Comparison of ENCODE assay signal across 7 cellular contexts in genomic region chr6:21593927-21594421, GRCh38. TPM values are rescaled to one million over a fixed set of nuclear protein-coding genes. Genes with fewer than 3 reads are reported as not detected.
DNase-seq lines count a peak whose midpoint lies in the region; ATAC-seq lines count a peak whose summit lies in the region.

No MANE protein-coding gene starts in this region.

- no peak overlapping the region for H3K27ac Mint-ChIP-seq in activated naive CD4-positive, alpha-beta T cell treated with anti-CD3 and anti-CD28 coated beads for 36 hours

- peaks cover 22% of the 10 kb centered on the region for H3K4me1 Mint-ChIP-seq in activated naive CD4-positive, alpha-beta T cell treated with anti-CD3 and anti-CD28 coated beads for 36 hours (ENCODE audit: low read depth)

- peaks cover 37% of the 10 kb centered on the region for H3K36me3 ChIP-seq in KOPT-K1 (ENCODE audit: insufficient read depth, low read length)

- H3K4me3 Mint-ChIP-seq in activated naive CD4-positive, alpha-beta T cell treated with anti-CD3 and anti-CD28 coated beads for 36 hours = no peak overlapping the region

- H3K9me3 Mint-ChIP-seq in activated naive CD4-positive, alpha-beta T cell treated with anti-CD3 and anti-CD28 coated beads for 36 hours = no peaks in the 10 kb centered on the region

- peak overlapping the region; percentile 91 for H3K27ac ChIP-seq in KOPT-K1 (ENCODE audit: low read depth, low read length, poor library complexity, severe bottlenecking)

- H3K36me3 Mint-ChIP-seq in activated naive CD4-positive, alpha-beta T cell treated with anti-CD3 and anti-CD28 coated beads for 36 hours (ENCODE audit: low read depth) = no peaks in the 10 kb centered on the region

- DNase-seq in G401 (ENCODE audit: low spot score) (peak; percentile 52), left cardiac atrium (no peak), sciatic nerve (ENCODE audit: low spot score) (peak; percentile 59), kidney tubule cell (ENCODE audit: low spot score) (no peak)
- DNase-seq in activated naive CD4-positive, alpha-beta T cell treated with anti-CD3 and anti-CD28 coated beads for 36 hours = peak; percentile 25

- CTCF ChIA-PET in activated naive CD4-positive, alpha-beta T cell treated with anti-CD3 and anti-CD28 coated beads for 36 hours (lab: Charles Lee) = interaction anchor here (0.6 to 0.9 kb wide), 2 partner anchors 1021 to 1030 kb away, joined by 3 read pairs; no protein-coding TSS in a partner anchor

- in situ Hi-C loops in G401 (cut with HindIII; ENCODE audit: low sequenced_read_pairs) = no loop called here

- no peaks in the 10 kb centered on the region for H3K9me3 ChIP-seq in KOPT-K1 (ENCODE audit: insufficient read depth, low read length, poor library complexity, severe bottlenecking)

- ATAC-seq in GM21526 (IDR thresholded peaks at IDR 0.05; ENCODE audit: low FRiP score, unreplicated experiment) (peak; percentile 11), left cardiac atrium (peak; percentile 27 to 47), sciatic nerve (peak; percentile 43)

- peaks cover 54% of the 10 kb centered on the region for H3K27me3 Mint-ChIP-seq in activated naive CD4-positive, alpha-beta T cell treated with anti-CD3 and anti-CD28 coated beads for 36 hours (ENCODE audit: low read depth)

- intact Hi-C loops in activated naive CD4-positive, alpha-beta T cell treated with anti-CD3 and anti-CD28 coated beads for 36 hours (cut with micrococcal nuclease) = loop anchor here (5.0 to 10.0 kb wide), 4 partner anchors 251 to 1192 kb away; partner anchors contain the start of gene E2F3
- intact Hi-C loops in left cardiac atrium (cut with DNase I) (loop anchor here (5.0 to 10.0 kb wide), 6 partner anchors 341 to 1851 kb away; no protein-coding TSS in a partner anchor), sciatic nerve (cut with DNase I) (no loop called here)

RNA-seq across cellular contexts. Expression of gene SOX4, which starts 0.4 kb away (rescaled TPM):
- total RNA-seq in G401 (2014; rRNA removed; shearing (Covaris generic)) = 0.17 and 0.25 TPM in 2 replicates
- under 1 TPM; 0.69 to 0.72 TPM for total RNA-seq in activated naive CD4-positive, alpha-beta T cell treated with anti-CD3 and anti-CD28 coated beads for 36 hours
- total RNA-seq in left cardiac atrium = 1 to 10 TPM; 5.7 to 7.7 TPM
- total RNA-seq in sciatic nerve = 18.6 TPM

Comparison
In these comparisons a context has a peak if more than half of its experiments do, and no peak if none do; other contexts are left out.
1. DNase-seq: peak in G401 (single experiment), activated naive CD4-positive, alpha-beta T cell treated with anti-CD3 and anti-CD28 coated beads for 36 hours (single experiment) and sciatic nerve (single experiment); none in left cardiac atrium (single experiment) and kidney tubule cell (single experiment).
2. Peak in every context shown above with its lines, with median percentiles within 50 percentile points of each other: ATAC-seq.